Comparison of ENCODE assay signal across 11 cellular contexts in genomic region chr9:95757026-95757425, GRCh38.
DNase-seq lines count a peak whose midpoint lies in the region; ATAC-seq and TF ChIP-seq lines count a peak whose summit lies in the region.
"Had no signal": no experiment of that assay in that cellular context is flagged by ENCODE, and none has a peak within 500 bp of the region (broad histone marks: within the 10 kb centered on the region; RNA-seq: fewer than 3 reads in every experiment).

No MANE protein-coding gene starts in this region.

- H3K27ac ChIP-seq in breast epithelium = peak overlapping the region; percentile 64 to 71
- H3K27ac ChIP-seq in stomach smooth muscle (ENCODE audit: low read length) = peak overlapping the region; percentile 31
- H3K27ac ChIP-seq: right lobe of liver had no signal

- H3K27me3 ChIP-seq in breast epithelium (peaks cover 0 to 9% of the 10 kb centered on the region in 2 donors), stomach smooth muscle (ENCODE audit: control insufficient read depth in 1 of 2, insufficient read depth in 2 of 2, low read length in 2 of 2) (no peaks in the 10 kb centered on the region)
- H3K27me3 ChIP-seq: right lobe of liver had no signal

- ATAC-seq in left cardiac atrium = peak; percentile 82
- no peak for ATAC-seq in HG03442 (IDR thresholded peaks at IDR 0.05; ENCODE audit: unreplicated experiment)
- no peak for ATAC-seq in GM18909 (IDR thresholded peaks at IDR 0.05; ENCODE audit: poor library complexity, unreplicated experiment)
- ATAC-seq: left colon had no signal

- H3K36me3 ChIP-seq in breast epithelium (no peaks in the 10 kb centered on the region), stomach smooth muscle (ENCODE audit: control insufficient read depth in 2 of 2, insufficient read depth in 2 of 2, low read length in 2 of 2) (no peaks in the 10 kb centered on the region)
- H3K36me3 ChIP-seq: right lobe of liver had no signal

- H3K4me1 ChIP-seq in breast epithelium = no peaks in the 10 kb centered on the region
- peaks cover 48% of the 10 kb centered on the region for H3K4me1 ChIP-seq in stomach smooth muscle (ENCODE audit: control insufficient read depth, insufficient read depth, low read length)

- no peak overlapping the region for H3K9ac ChIP-seq in stomach smooth muscle (ENCODE audit: low read length in 2 of 2)

- no peak overlapping the region for H3K4me3 ChIP-seq in breast epithelium
- no peak overlapping the region for H3K4me3 ChIP-seq in stomach smooth muscle (ENCODE audit: low read length in 2 of 2)
- H3K4me3 ChIP-seq: right lobe of liver had no signal

- no peak for TF ChIP-seq CTCF in breast epithelium (IDR thresholded peaks at IDR 0.05)

- intact Hi-C loops in breast epithelium (cut with DNase I; ENCODE audit: low total_unique reads) (no loop called here), left cardiac atrium (cut with DNase I) (no loop called here)

- DNase-seq in HCEC 1CT (peak; percentile 88), breast epithelium (ENCODE audit: low spot score in 2 of 2) (peak in 1 of 2 donors; percentile 26), left cardiac atrium (no peak), iPS-NIHi11 (ENCODE audit: low spot score) (no peak)
- no peak for DNase-seq in NK-92 treated with Interleukin-12 subunit alpha and Interleukin-12 subunit beta, amount 100 ng/mL, for 24 hours (lab: John Stamatoyannopoulos, UW)
- DNase-seq: DND-41, left colon, right lobe of liver had no signal

- no peaks in the 10 kb centered on the region for H3K9me3 ChIP-seq in breast epithelium
- H3K9me3 ChIP-seq in stomach smooth muscle (ENCODE audit: control insufficient read depth in 2 of 2, low read length in 2 of 2) = no peaks in the 10 kb centered on the region
- H3K9me3 ChIP-seq: right lobe of liver had no signal

- no peak for TF ChIP-seq POLR2A in breast epithelium (IDR thresholded peaks at IDR 0.05)

Comparison
In these comparisons a context has a peak if more than half of its experiments do, and no peak if none do; other contexts are left out.
1. ATAC-seq: peak in left cardiac atrium (2 of 2); none in HG03442 (single experiment) and GM18909 (single experiment).